Comparison of ENCODE assay signal across 21 cellular contexts in the genomic region with DNA sequence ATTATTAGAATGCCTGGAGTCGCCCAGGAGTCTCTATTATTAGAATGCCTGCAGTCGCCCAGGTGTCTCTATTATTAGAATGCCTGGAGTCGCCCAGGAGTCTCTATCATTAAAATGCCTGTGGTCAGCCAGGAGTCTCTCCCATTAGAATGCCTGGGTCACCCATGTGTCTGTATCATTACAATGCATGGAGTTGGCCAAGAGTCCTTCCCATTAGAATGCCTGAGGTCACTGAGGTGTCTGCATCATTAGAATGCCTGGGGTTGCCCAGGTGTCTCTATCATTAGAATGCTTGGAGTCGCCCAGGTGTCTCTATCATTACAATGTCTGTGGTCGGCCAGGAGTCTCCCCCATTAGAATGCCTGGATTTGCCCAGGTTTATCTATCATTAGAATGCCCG.
DNase-seq lines count a peak whose midpoint lies in the region; ATAC-seq, FAIRE-seq and TF ChIP-seq lines count a peak whose summit lies in the region.
"Had no signal": no experiment of that assay in that cellular context is flagged by ENCODE, and none has a peak within 500 bp of the region (broad histone marks: within the 10 kb centered on the region; RNA-seq: fewer than 3 reads in every experiment).

No MANE protein-coding gene starts in this region.

- no peaks in the 10 kb centered on the region for H3K4me1 Mint-ChIP-seq in astrocyte (ENCODE audit: low read depth, unreplicated experiment)
- H3K4me1 Mint-ChIP-seq: CD14-positive monocyte, GM23338 had no signal

- no peak overlapping the region for H3K4me3 Mint-ChIP-seq in astrocyte (ENCODE audit: unreplicated experiment)
- H3K4me3 Mint-ChIP-seq: GM23338, HFFc6 had no signal

- H3K27ac ChIP-seq in astrocyte (ENCODE audit: low read depth, low read length) (no peak overlapping the region), caudate nucleus (ENCODE audit: low read depth, low read length) (no peak overlapping the region), left lung (no peak overlapping the region)
- H3K27ac ChIP-seq: 22Rv1, BLaER1 had no signal

- no peaks in the 10 kb centered on the region for H3K27me3 ChIP-seq in astrocyte (ENCODE audit: insufficient read depth, low read length)
- peaks cover 0 to 33% of the 10 kb centered on the region in 2 donors for H3K27me3 ChIP-seq in left lung

- peaks cover 6% of the 10 kb centered on the region for H3K9me3 Mint-ChIP-seq in astrocyte (ENCODE audit: unreplicated experiment)

- no peak overlapping the region for H3K9ac ChIP-seq in astrocyte (ENCODE audit: low read length)
- H3K9ac ChIP-seq: BLaER1 had no signal

- no peaks in the 10 kb centered on the region for H3K79me2 ChIP-seq in astrocyte (ENCODE audit: insufficient read depth, low read length)

- peak; percentile 33 for DNase-seq in A172 (ENCODE audit: low spot score)
- DNase-seq in LoVo (ENCODE audit: low spot score): peak; percentile 24
- no peak for DNase-seq in astrocyte (ENCODE audit: low read depth)
- DNase-seq in mesenteric fat pad (ENCODE audit: low spot score): peak; percentile 62
- no peak for DNase-seq in NCI-H82 (lab: John Stamatoyannopoulos, UW)
- DNase-seq in HPDE6-E6E7 (ENCODE audit: extremely low spot score): no peak
- no peak for DNase-seq in caudate nucleus (lab: John Stamatoyannopoulos, UW)
- no peak for DNase-seq in left lung
- DNase-seq: Calu3; CD4-positive, alpha-beta memory T cell; DMS79 treated with DMSO at 0.1 percent for 48 hours; GF-D8; HCEC 1CT; HFFc6 had no signal

- H3K27me3 Mint-ChIP-seq in astrocyte (ENCODE audit: low read depth, unreplicated experiment): peaks cover 46% of the 10 kb centered on the region
- H3K27me3 Mint-ChIP-seq: CD4-positive, alpha-beta memory T cell; IgD-negative memory B cell had no signal

- no peaks in the 10 kb centered on the region for H3K36me3 Mint-ChIP-seq in astrocyte (ENCODE audit: low read depth, unreplicated experiment)
- H3K36me3 Mint-ChIP-seq: CD14-positive monocyte, IgD-negative memory B cell had no signal

- TF ChIP-seq CTCF in astrocyte (IDR thresholded peaks at IDR 0.05; ENCODE audit: insufficient read depth, low read depth, low read length) (no peak), left lung (IDR thresholded peaks at IDR 0.05) (no peak)

- no peaks in the 10 kb centered on the region for H3K4me1 ChIP-seq in astrocyte (ENCODE audit: insufficient read depth, low read length)
- H3K4me1 ChIP-seq in left lung: peaks cover 0 to 3% of the 10 kb centered on the region in 2 donors
- H3K4me1 ChIP-seq: BLaER1 had no signal

- intact Hi-C loops in left lung (cut with DNase I): no loop called here

- H3K4me2 ChIP-seq in astrocyte (ENCODE audit: low read length): no peak overlapping the region
- H3K4me2 ChIP-seq: BLaER1, GM23338 had no signal

- H3K9me3 ChIP-seq in astrocyte (ENCODE audit: insufficient read depth, low read depth, low read length) (peaks cover 4% of the 10 kb centered on the region), left lung (peaks cover 0 to 15% of the 10 kb centered on the region in 2 donors)

- H3K27ac Mint-ChIP-seq in astrocyte (ENCODE audit: unreplicated experiment): peak overlapping the region; percentile 15
- H3K27ac Mint-ChIP-seq: CD14-positive monocyte, GM23338, HFFc6 had no signal

- no peaks in the 10 kb centered on the region for H4K20me1 ChIP-seq in astrocyte (ENCODE audit: insufficient read depth, low read length)
- H4K20me1 ChIP-seq: BLaER1 had no signal

- H3K36me3 ChIP-seq in astrocyte (ENCODE audit: insufficient read depth, low read length) (no peaks in the 10 kb centered on the region), left lung (no peaks in the 10 kb centered on the region)
- H3K36me3 ChIP-seq: BLaER1 had no signal

- H3K4me3 ChIP-seq in astrocyte (ENCODE audit: insufficient read depth, low read depth, low read length): no peak overlapping the region
- no peak overlapping the region for H3K4me3 ChIP-seq in left lung
- H3K4me3 ChIP-seq: BLaER1, GM23338 had no signal

- no peak overlapping the region for H2AFZ ChIP-seq in astrocyte (ENCODE audit: low read depth, low read length)
- H2AFZ ChIP-seq: GM23338 had no signal

- no peak for ATAC-seq in left lung
- ATAC-seq: GM23338 had no signal

- FAIRE-seq in astrocyte (lab: Jason Lieb, UNC): no peak
- FAIRE-seq: H54, HepG2 had no signal

Comparison
In these comparisons a context has a peak if more than half of its experiments do, and no peak if none do; other contexts are left out.
1. DNase-seq: peak in A172 (single experiment), LoVo (single experiment) and mesenteric fat pad (single experiment); none in astrocyte (single experiment), NCI-H82 (single experiment), HPDE6-E6E7 (single experiment), caudate nucleus (0 of 61) and left lung (0 of 2).